29 cellular contexts compared by ENCODE assay signal in genomic region chr19:57800696-57801095, GRCh38. TPM values are rescaled to one million over a fixed set of nuclear protein-coding genes. Genes with fewer than 3 reads are reported as not detected.
A peak's percentile ranks its signal among the peaks of the same experiment; 100 is the strongest.
DNase-seq lines count a peak whose midpoint lies in the region; TF ChIP-seq lines count a peak whose summit lies in the region.
"Had no signal": no experiment of that assay in that cellular context is flagged by ENCODE, and none has a peak within 500 bp of the region (broad histone marks: within the 10 kb centered on the region; RNA-seq: fewer than 3 reads in every experiment).

No MANE protein-coding gene starts in this region.

- in situ Hi-C loops in mammary epithelial cell (cut with MboI; ENCODE audit: low sequenced_read_pairs in 2 of 2), result no loop called here

- H3K36me3 ChIP-seq in HUES48 (ENCODE audit: control insufficient read depth, insufficient read depth, low read length) (peaks cover 8% of the 10 kb centered on the region), mammary epithelial cell (ENCODE audit: insufficient read depth, low read length) (peaks cover 2% of the 10 kb centered on the region), prostate gland (no peaks in the 10 kb centered on the region)
- H3K36me3 ChIP-seq: cardiac muscle cell had no signal

- BruUV-seq in mammary epithelial cell (replicated peaks; lab: Mats Ljungman, UMichigan), result no TSS peak

- CTCF ChIA-PET in mammary epithelial cell (lab: Charles Lee; ENCODE audit: low non-redundant PET), result no interaction called here

- H3K4me3 ChIP-seq in HUES48 (ENCODE audit: low read depth, low read length) (no peak overlapping the region), mammary epithelial cell (replicated peaks in 1 of 3; ENCODE audit: insufficient read depth in 1 of 3, low read depth in 2 of 3, low read length in 3 of 3) (no peak overlapping the region), prostate gland (no peak overlapping the region)
- H3K4me3 ChIP-seq: cardiac muscle cell, coronary artery, esophagus muscularis mucosa, SJSA1, vagina had no signal

- intact Hi-C loops in mammary epithelial cell (cut with micrococcal nuclease) (loop anchor here (5.0 kb wide), 1 partner anchor 53 kb away; the partner anchor contains the start of gene ZNF776), prostate gland (cut with DNase I) (no loop called here)

- 76% methylated on average over 5 of the region's 5 CpGs for WGBS in mammary epithelial cell (ENCODE audit: low coverage, missing lambda C conversion rate)
- 66% methylated on average over 5 of the region's 5 CpGs for WGBS in prostate gland

- H3K9me3 ChIP-seq in HUES48 (ENCODE audit: control insufficient read depth, insufficient read depth, low read length), result no peaks in the 10 kb centered on the region
- no peaks in the 10 kb centered on the region for H3K9me3 ChIP-seq in mammary epithelial cell (replicated peaks; ENCODE audit: insufficient read depth, low read length)
- H3K9me3 ChIP-seq in prostate gland, result no peaks in the 10 kb centered on the region
- H3K9me3 ChIP-seq: esophagus muscularis mucosa, SJSA1, vagina had no signal

- H3K79me2 ChIP-seq in mammary epithelial cell (ENCODE audit: insufficient read depth, low read length), result peaks cover 41% of the 10 kb centered on the region

- H3K27me3 ChIP-seq in HUES48 (ENCODE audit: control insufficient read depth, insufficient read depth, low read length), result no peaks in the 10 kb centered on the region
- no peaks in the 10 kb centered on the region for H3K27me3 ChIP-seq in mammary epithelial cell (ENCODE audit: insufficient read depth, low read length)
- no peaks in the 10 kb centered on the region for H3K27me3 ChIP-seq in prostate gland (replicated peaks; ENCODE audit: insufficient read depth)
- H3K27me3 ChIP-seq: cardiac muscle cell, esophagus muscularis mucosa, SJSA1, vagina had no signal

- peak overlapping the region; percentile 22 for H3K4me2 ChIP-seq in mammary epithelial cell (ENCODE audit: insufficient read depth, low read depth, low read length)

- no peak overlapping the region for H2AFZ ChIP-seq in mammary epithelial cell (ENCODE audit: low read depth, low read length)

- no peak for TF ChIP-seq POLR2A in prostate gland (IDR thresholded peaks at IDR 0.05)

- H3K4me1 ChIP-seq in HUES48 (ENCODE audit: control insufficient read depth, insufficient read depth, low read length), result peaks cover 54% of the 10 kb centered on the region
- H3K4me1 ChIP-seq in mammary epithelial cell (ENCODE audit: insufficient read depth, low read length), result peaks cover 48% of the 10 kb centered on the region
- H3K4me1 ChIP-seq in prostate gland (replicated peaks), result peaks cover 14% of the 10 kb centered on the region

- TF ChIP-seq CTCF in mammary epithelial cell (conservative IDR thresholded peaks at IDR 0.05 in 1 of 2, IDR thresholded peaks at IDR 0.05 in 1 of 2; ENCODE audit: extremely low read depth in 1 of 2, insufficient read depth in 1 of 2, low read depth in 1 of 2, low read length in 2 of 2) (no peak), prostate gland (IDR thresholded peaks at IDR 0.05) (no peak)

- dilution Hi-C loops in mammary epithelial cell (cut with HindIII; ENCODE audit: low sequenced_read_pairs), result no loop called here

- DNase-seq in mammary epithelial cell (no peak), left kidney (ENCODE audit: low read depth, low spot score) (peak; percentile 45), prostate gland (ENCODE audit: low spot score) (no peak), hypothalamus (lab: John Stamatoyannopoulos, UW) (no peak), cerebellum (ENCODE audit: low spot score) (no peak), GM19238 (ENCODE audit: insufficient read length, low spot score) (no peak), NCI-H1092 treated with DMSO at 0.1 percent for 48 hours (lab: John Stamatoyannopoulos, UW) (no peak)
- DNase-seq: activated CD4-positive, alpha-beta memory T cell treated with anti-CD3 and anti-CD28 coated beads for 36 hours; activated CD8-positive, alpha-beta memory T cell treated with anti-CD3 and anti-CD28 coated beads, Interleukin-2, amount 50 U/mL, for 48 hours; CD4-positive, alpha-beta memory T cell; effector memory CD8-positive, alpha-beta T cell; foreskin melanocyte; hippocampal formation; KG1; MM.1S; natural killer cell; NCI-H1417; NCI-H2081; NCI-H345; NCI-H774; stimulated activated CD4-positive, alpha-beta T cell treated with anti-CD3 and anti-CD28 coated beads, Interleukin-4, amount 100 ng/mL, for 24 hours; stimulated activated naive CD4-positive, alpha-beta T cell; T-cell had no signal

- H3K27ac ChIP-seq in HUES48 (ENCODE audit: low read depth, low read length) (peak overlapping the region; percentile 99), mammary epithelial cell (ENCODE audit: insufficient read depth, low read depth, low read length) (no peak overlapping the region), prostate gland (peak overlapping the region; percentile 24 to 90)
- H3K27ac ChIP-seq: cardiac muscle cell, coronary artery, SJSA1, vagina had no signal

- H3K9ac ChIP-seq in HUES48 (ENCODE audit: low read depth, low read length), result no peak overlapping the region
- no peak overlapping the region for H3K9ac ChIP-seq in mammary epithelial cell (ENCODE audit: insufficient read depth, low read length)

- H4K20me1 ChIP-seq in mammary epithelial cell (ENCODE audit: insufficient read depth, low read length), result no peaks in the 10 kb centered on the region

RNA-seq across cellular contexts. Expression of gene ZNF552, which starts 14.0 kb away (rescaled TPM):
- 10 to 100 TPM in 1 of 2 donors, 1 to 10 TPM in 1; 6.6 to 14.8 TPM for total RNA-seq in mammary epithelial cell
- polyA plus RNA-seq in mammary epithelial cell, result 2.7 TPM
- 9.6 TPM for polyA minus RNA-seq in mammary epithelial cell
- 10 to 100 TPM; 22.0 to 54.9 TPM for total RNA-seq in prostate gland
- 13.2 TPM for total RNA-seq in cerebellum

RNA-seq across cellular contexts. Expression of gene ZNF587B, which starts 29.4 kb away (rescaled TPM):
- 10 to 100 TPM; 16.1 to 27.2 TPM for total RNA-seq in mammary epithelial cell
- 6.6 TPM for polyA plus RNA-seq in mammary epithelial cell
- polyA minus RNA-seq in mammary epithelial cell, result 12.2 TPM
- 10 to 100 TPM; 21.1 to 23.5 TPM for total RNA-seq in prostate gland
- 28.8 TPM for total RNA-seq in cerebellum

RNA-seq across cellular contexts. Expression of gene ZNF586, which starts 31.2 kb away (rescaled TPM):
- total RNA-seq in mammary epithelial cell (10 to 100 TPM; 12.0 to 12.7 TPM), prostate gland (10 to 100 TPM; 15.4 to 34.8 TPM), cerebellum (58.6 TPM)
- polyA plus RNA-seq in mammary epithelial cell, result 5.6 TPM
- polyA minus RNA-seq in mammary epithelial cell, result 6.0 TPM

RNA-seq across cellular contexts. Expression of gene ZNF587, which starts 49.0 kb away (rescaled TPM):
- 10 to 100 TPM; 23.8 to 32.9 TPM for total RNA-seq in mammary epithelial cell
- 6.0 TPM for polyA plus RNA-seq in mammary epithelial cell
- polyA minus RNA-seq in mammary epithelial cell, result 17.3 TPM
- total RNA-seq in prostate gland, result 10 to 100 TPM; 32.1 to 49.7 TPM
- total RNA-seq in cerebellum, result 53.4 TPM

RNA-seq across cellular contexts. Expression of gene ZNF776, which starts 54.1 kb away (rescaled TPM):
- total RNA-seq in mammary epithelial cell, result 10 to 100 TPM in 1 of 2 donors, 1 to 10 TPM in 1; 7.7 to 13.0 TPM
- 2.8 TPM for polyA plus RNA-seq in mammary epithelial cell
- 28.2 TPM for polyA minus RNA-seq in mammary epithelial cell
- total RNA-seq in prostate gland, result 10 to 100 TPM; 20.1 to 22.5 TPM
- 48.5 TPM for total RNA-seq in cerebellum
